Comparison of ENCODE assay signal across 30 cellular contexts in genomic region chr5:4130819-4131218, GRCh38.
"Had no signal": no experiment of that assay in that cellular context is flagged by ENCODE, and none has a peak within 500 bp of the region (broad histone marks: within the 10 kb centered on the region; RNA-seq: fewer than 3 reads in every experiment).

No MANE protein-coding gene starts in this region.

- H3K36me3 ChIP-seq: colonic mucosa, gastroesophageal sphincter, heart left ventricle, left ventricle myocardium inferior, lower lobe of right lung, neural progenitor cell, sigmoid colon, stomach, thyroid gland had no signal

- H3K4me3 ChIP-seq: colonic mucosa, gastroesophageal sphincter, heart left ventricle, hepatocyte, left ventricle myocardium inferior, lower lobe of right lung, neural progenitor cell, sigmoid colon, stomach, thyroid gland had no signal

- H3K4me1 Mint-ChIP-seq: central memory CD8-positive, alpha-beta T cell; naive thymus-derived CD4-positive, alpha-beta T cell; nephron; neural progenitor cell; stimulated activated effector memory CD8-positive, alpha-beta T cell treated with anti-CD3 and anti-CD28 coated beads, Interleukin-12 subunit alpha, Interleukin-12 subunit beta, amount 100 ng/mL, for 72 hours had no signal

- H3K79me2 ChIP-seq: hepatocyte, parathyroid adenoma had no signal

- H3K9me3 Mint-ChIP-seq: nephron had no signal

- H3K27ac Mint-ChIP-seq: naive thymus-derived CD4-positive, alpha-beta T cell; nephron; neural progenitor cell; progenitor cell of endocrine pancreas; stimulated activated effector memory CD8-positive, alpha-beta T cell treated with anti-CD3 and anti-CD28 coated beads, Interleukin-12 subunit alpha, Interleukin-12 subunit beta, amount 100 ng/mL, for 72 hours; type B pancreatic cell had no signal

- H3K4me1 ChIP-seq: colonic mucosa, foreskin keratinocyte, gastroesophageal sphincter, heart left ventricle, left ventricle myocardium inferior, lower lobe of right lung, neural progenitor cell, parathyroid adenoma, sigmoid colon, stomach, thyroid gland had no signal

- H3K9me3 ChIP-seq: colonic mucosa, lower lobe of right lung, thyroid gland had no signal

- H3K4me2 ChIP-seq: hepatocyte, neural progenitor cell had no signal

- H3K27me3 Mint-ChIP-seq: central memory CD8-positive, alpha-beta T cell; naive thymus-derived CD4-positive, alpha-beta T cell had no signal

- H3K27ac ChIP-seq: colonic mucosa, foreskin keratinocyte, gastroesophageal sphincter, heart left ventricle, hepatocyte, left ventricle myocardium inferior, lower lobe of right lung, neural progenitor cell, parathyroid adenoma, sigmoid colon, stomach, thyroid gland had no signal

- H3K27me3 ChIP-seq: colonic mucosa, foreskin keratinocyte, heart left ventricle, hepatocyte, neural progenitor cell, sigmoid colon, stomach, thyroid gland had no signal

- H3K9ac ChIP-seq: neural progenitor cell, parathyroid adenoma had no signal

- H3K36me3 Mint-ChIP-seq: naive thymus-derived CD4-positive, alpha-beta T cell; neural progenitor cell; stimulated activated effector memory CD8-positive, alpha-beta T cell treated with anti-CD3 and anti-CD28 coated beads, Interleukin-12 subunit alpha, Interleukin-12 subunit beta, amount 100 ng/mL, for 72 hours; type B pancreatic cell had no signal

- H3K4me3 Mint-ChIP-seq: central memory CD8-positive, alpha-beta T cell; naive thymus-derived CD4-positive, alpha-beta T cell; nephron; neural progenitor cell; stimulated activated effector memory CD8-positive, alpha-beta T cell treated with anti-CD3 and anti-CD28 coated beads, Interleukin-12 subunit alpha, Interleukin-12 subunit beta, amount 100 ng/mL, for 72 hours; type B pancreatic cell had no signal

- DNase-seq: colonic mucosa; dermis blood vessel endothelial cell; effector memory CD4-positive, alpha-beta T cell; erythroblast; foreskin keratinocyte; heart left ventricle; kidney glomerular epithelial cell; left colon; left ventricle myocardium inferior; lower lobe of right lung; midbrain; naive thymus-derived CD4-positive, alpha-beta T cell; right cardiac atrium; sigmoid colon; stimulated activated CD4-positive, alpha-beta T cell treated with anti-CD3 and anti-CD28 coated beads, Interleukin-2, amount 100 ng/mL, for 24 hours; stimulated activated CD4-positive, alpha-beta T cell treated with anti-CD3 and anti-CD28 coated beads, Interleukin-4, amount 100 ng/mL, for 24 hours; stimulated activated naive CD4-positive, alpha-beta T cell treated with Interleukin-2 at 50 U/mL for 16 hours; stomach; thyroid gland had no signal

- FAIRE-seq: endometrium, islet of Langerhans had no signal
